29 cellular contexts compared by ENCODE assay signal in genomic region chr13:50025446-50025845, GRCh38. TPM values are rescaled to one million over a fixed set of nuclear protein-coding genes. Genes with fewer than 3 reads are reported as not detected.
A peak's percentile ranks its signal among the peaks of the same experiment; 100 is the strongest.
DNase-seq lines count a peak whose midpoint lies in the region; ATAC-seq, FAIRE-seq and TF ChIP-seq lines count a peak whose summit lies in the region.
"Had no signal": no experiment of that assay in that cellular context is flagged by ENCODE, and none has a peak within 500 bp of the region (broad histone marks: within the 10 kb centered on the region; RNA-seq: fewer than 3 reads in every experiment).

No MANE protein-coding gene starts in this region.

- no peaks in the 10 kb centered on the region for H3K27me3 Mint-ChIP-seq in T-helper 1 cell treated with Interleukin-12 subunit alpha and Interleukin-12 subunit beta and Interleukin-4 antibody, amounts not matched to agents 30 μg/mL and 1 μg/mL, for 36 hours (ENCODE audit: low read depth)
- no peaks in the 10 kb centered on the region for H3K27me3 Mint-ChIP-seq in T-helper 17 cell
- H3K27me3 Mint-ChIP-seq: naive thymus-derived CD8-positive, alpha-beta T cell had no signal

- peak overlapping the region; percentile 37 to 66 (median 51) for H3K27ac ChIP-seq in thyroid gland
- H3K27ac ChIP-seq: colonic mucosa, foreskin keratinocyte had no signal

- ATAC-seq in T-helper 17 cell: no peak
- ATAC-seq: foreskin keratinocyte; naive thymus-derived CD8-positive, alpha-beta T cell had no signal

- H3K9me3 ChIP-seq in T-helper 17 cell (ENCODE audit: control insufficient read depth, low read length, poor library complexity, severe bottlenecking) (no peaks in the 10 kb centered on the region), thyroid gland (no peaks in the 10 kb centered on the region)
- H3K9me3 ChIP-seq: colonic mucosa, tibial nerve had no signal

- FAIRE-seq in H54 (lab: Jason Lieb, UNC): no peak
- FAIRE-seq: keratinocyte had no signal

- no peak overlapping the region for H3K4me3 ChIP-seq in thyroid gland (replicated peaks in 1 of 3)
- H3K4me3 ChIP-seq: colonic mucosa, tibial nerve had no signal

- WGBS in thyroid gland, 2 donors: 17 to 19% methylated on average over 1 of the region's 1 CpG

- intact Hi-C loops in thyroid gland (cut with DNase I): no loop called here

- no peaks in the 10 kb centered on the region for H3K36me3 ChIP-seq in thyroid gland
- H3K36me3 ChIP-seq: colonic mucosa had no signal

- peaks cover 5% of the 10 kb centered on the region for H3K4me1 Mint-ChIP-seq in T-helper 1 cell treated with Interleukin-12 subunit alpha and Interleukin-12 subunit beta and Interleukin-4 antibody, amounts not matched to agents 30 μg/mL and 1 μg/mL, for 36 hours (ENCODE audit: low read depth)
- peaks cover 8% of the 10 kb centered on the region for H3K4me1 Mint-ChIP-seq in T-helper 17 cell
- H3K4me1 Mint-ChIP-seq: CD14-positive monocyte had no signal

- H3K4me1 ChIP-seq in thyroid gland: peaks cover 0 to 32% of the 10 kb centered on the region in 2 donors
- H3K4me1 ChIP-seq: colonic mucosa, foreskin keratinocyte had no signal

- no peak for DNase-seq in T-helper 1 cell
- DNase-seq in T-helper 17 cell: no peak
- DNase-seq in fibroblast of peridontal ligament (ENCODE audit: extremely low read depth): peak; percentile 65
- DNase-seq in thyroid gland: no peak
- no peak for DNase-seq in pons (ENCODE audit: low spot score)
- no peak for DNase-seq in GM19240 (ENCODE audit: insufficient read length, low spot score)
- no peak for DNase-seq in H54 (ENCODE audit: insufficient read length, low spot score)
- DNase-seq: 8988T; activated CD4-positive, alpha-beta T cell treated with anti-CD3 and anti-CD28 coated beads, Interleukin-2, amount 50 U/mL, for 48 hours; activated CD4-positive, CD25-positive, alpha-beta regulatory T cell treated with anti-CD3 and anti-CD28 coated beads, Interleukin-2, amount 50 U/mL, for 72 hours; activated CD8-positive, alpha-beta memory T cell treated with anti-CD3 and anti-CD28 coated beads, Interleukin-2, amount 50 U/mL, for 4 hours; activated naive CD4-positive, alpha-beta T cell treated with anti-CD3 and anti-CD28 coated beads, Interleukin-2, amount 50 U/mL, for 16 hours; Calu3; colonic mucosa; DMS79 treated with DMSO at 0.1 percent for 48 hours; effector CD8-positive, alpha-beta T cell; erythroblast; foreskin keratinocyte; head of caudate nucleus; naive thymus-derived CD8-positive, alpha-beta T cell; NCI-H146; NCI-H774; occipital lobe; SIG-M5; stimulated activated CD4-positive, alpha-beta T cell treated with anti-CD3 and anti-CD28 coated beads, Interleukin-4, amount 100 ng/mL, for 24 hours had no signal

- no peak overlapping the region for H3K4me3 Mint-ChIP-seq in T-helper 1 cell treated with Interleukin-12 subunit alpha and Interleukin-12 subunit beta and Interleukin-4 antibody, amounts not matched to agents 30 μg/mL and 1 μg/mL, for 36 hours
- H3K4me3 Mint-ChIP-seq in T-helper 17 cell: no peak overlapping the region
- H3K4me3 Mint-ChIP-seq: CD14-positive monocyte; naive thymus-derived CD8-positive, alpha-beta T cell had no signal

- peak overlapping the region; percentile 18 for H3K27ac Mint-ChIP-seq in T-helper 1 cell treated with Interleukin-12 subunit alpha and Interleukin-12 subunit beta and Interleukin-4 antibody, amounts not matched to agents 30 μg/mL and 1 μg/mL, for 36 hours
- H3K27ac Mint-ChIP-seq in T-helper 17 cell: peak overlapping the region; percentile 3
- H3K27ac Mint-ChIP-seq: naive thymus-derived CD8-positive, alpha-beta T cell had no signal

- TF ChIP-seq POLR2A in thyroid gland (IDR thresholded peaks at IDR 0.05) (no peak), H54 (IDR thresholded peaks at IDR 0.05; ENCODE audit: low read depth, low read length) (no peak)

- TF ChIP-seq CTCF in thyroid gland (IDR thresholded peaks at IDR 0.05): no peak

- no peaks in the 10 kb centered on the region for H3K9me3 Mint-ChIP-seq in T-helper 1 cell treated with Interleukin-12 subunit alpha and Interleukin-12 subunit beta and Interleukin-4 antibody, amounts not matched to agents 30 μg/mL and 1 μg/mL, for 36 hours
- H3K9me3 Mint-ChIP-seq: naive thymus-derived CD8-positive, alpha-beta T cell had no signal

- peaks cover 43% of the 10 kb centered on the region for H3K36me3 Mint-ChIP-seq in T-helper 1 cell treated with Interleukin-12 subunit alpha and Interleukin-12 subunit beta and Interleukin-4 antibody, amounts not matched to agents 30 μg/mL and 1 μg/mL, for 36 hours (ENCODE audit: low read depth)
- peaks cover 5% of the 10 kb centered on the region for H3K36me3 Mint-ChIP-seq in T-helper 17 cell (ENCODE audit: low read depth)

- no peaks in the 10 kb centered on the region for H3K27me3 ChIP-seq in thyroid gland
- H3K27me3 ChIP-seq: colonic mucosa, foreskin keratinocyte, tibial nerve had no signal

RNA-seq across cellular contexts. Expression of gene KCNRG, which starts 10.2 kb away (rescaled TPM):
- total RNA-seq in T-helper 17 cell (under 1 TPM; 0.60 to 0.91 TPM), thyroid gland (1 to 10 TPM; 1.0 to 5.8 (median 2.6) TPM)
- total RNA-seq: Calu3 had no signal

RNA-seq across cellular contexts. Expression of gene TRIM13, which starts 28.6 kb away (rescaled TPM):
- total RNA-seq in T-helper 17 cell (10 to 100 TPM; 18.5 to 27.5 TPM), thyroid gland (10 to 100 TPM; 24.5 to 38.7 (median 29.0) TPM)
